ENCODE assay signal across 1 cellular context in the genomic region with DNA sequence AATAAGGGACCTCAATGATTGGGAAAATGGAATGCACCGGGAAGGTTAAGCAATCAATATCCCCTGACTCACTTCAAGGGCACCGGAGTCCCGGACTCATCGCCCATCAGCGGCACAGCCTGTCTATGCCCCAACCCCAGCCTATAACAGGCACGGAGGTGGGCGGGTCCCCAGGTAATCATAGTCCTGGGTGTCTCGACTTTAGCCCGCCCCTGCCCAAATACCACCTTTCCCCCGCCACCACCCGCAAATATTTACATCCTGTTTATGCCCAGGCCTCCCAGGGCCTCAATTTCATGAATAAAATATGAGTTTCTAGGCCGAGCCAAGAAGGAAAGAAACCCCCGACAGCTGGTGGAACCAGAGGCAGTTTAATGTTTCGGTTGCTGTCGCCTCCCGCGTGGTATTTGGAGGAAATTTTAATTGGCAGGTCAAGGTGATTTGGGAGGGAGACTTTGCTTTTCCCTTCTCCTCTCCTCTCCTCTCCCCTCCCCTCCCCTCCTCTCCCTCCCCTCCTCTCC.
A peak's percentile ranks its signal among the peaks of the same experiment; 100 is the strongest.
TF ChIP-seq lines count a peak whose summit lies in the region.

No MANE protein-coding gene starts in this region.

TF ChIP-seq in GM12878, 131 proteins besides CTCF, POLR2A, EP300 and RAD21 (continued from another document):
- no peak for TF ChIP-seq FOS (IDR thresholded peaks at IDR 0.05; ENCODE audit: borderline replicate concordance, extremely low read depth, insufficient read length)
- TF ChIP-seq CBX3 (IDR thresholded peaks at IDR 0.05; ENCODE audit: borderline replicate concordance, low read depth) = no peak
- TF ChIP-seq WRNIP1 (IDR thresholded peaks at IDR 0.05; ENCODE audit: borderline replicate concordance, low read depth, low read length) = no peak
- TF ChIP-seq SREBF1 (IDR thresholded peaks at IDR 0.05; ENCODE audit: low read length) = no peak
- TF ChIP-seq, protein P1, sequence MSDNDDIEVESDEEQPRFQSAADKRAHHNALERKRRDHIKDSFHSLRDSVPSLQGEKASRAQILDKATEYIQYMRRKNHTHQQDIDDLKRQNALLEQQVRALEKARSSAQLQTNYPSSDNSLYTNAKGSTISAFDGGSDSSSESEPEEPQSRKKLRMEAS (IDR thresholded peaks at IDR 0.05; ENCODE audit: low read depth, low read length) = no peak
- peak in 1 of 2 experiments; percentile 26; a peak in 1 of 4 replicates for TF ChIP-seq SRF (IDR thresholded peaks at IDR 0.05; ENCODE audit: low read depth in 2 of 2, low read length in 2 of 2)
